ENCODE assay signal across 7 cellular contexts in genomic region chr3:186931487-186932280, GRCh38. TPM values are rescaled to one million over a fixed set of nuclear protein-coding genes. Genes with fewer than 3 reads are reported as not detected.
A peak's percentile ranks its signal among the peaks of the same experiment; 100 is the strongest.
DNase-seq lines count a peak whose midpoint lies in the region; ATAC-seq, FAIRE-seq and TF ChIP-seq lines count a peak whose summit lies in the region.

No MANE protein-coding gene starts in this region.

- H3K27ac Mint-ChIP-seq in T-cell (peak overlapping the region; percentile 97 to 98), astrocyte (ENCODE audit: unreplicated experiment) (peak overlapping the region; percentile 91)

- H3K27me3 Mint-ChIP-seq in T-cell (no peaks in the 10 kb centered on the region), astrocyte (ENCODE audit: low read depth, unreplicated experiment) (peaks cover 13% of the 10 kb centered on the region)

- no peaks in the 10 kb centered on the region for H3K27me3 ChIP-seq in astrocyte (ENCODE audit: insufficient read depth, low read length)
- peaks cover 4% of the 10 kb centered on the region for H3K27me3 ChIP-seq in iPS-18a (ENCODE audit: control insufficient read depth, insufficient read depth, low read length)

- H2AFZ ChIP-seq in astrocyte (ENCODE audit: low read depth, low read length): peak overlapping the region; percentile 94

- H3K4me1 Mint-ChIP-seq in T-cell: peaks cover 44 to 45% (median 45%) of the 10 kb centered on the region in 3 donors
- peaks cover 2% of the 10 kb centered on the region for H3K4me1 Mint-ChIP-seq in astrocyte (ENCODE audit: low read depth, unreplicated experiment)

- H3K36me3 ChIP-seq in astrocyte (ENCODE audit: insufficient read depth, low read length): no peaks in the 10 kb centered on the region
- peaks cover 19% of the 10 kb centered on the region for H3K36me3 ChIP-seq in iPS-18a (ENCODE audit: control insufficient read depth, low read depth, low read length)

- no peak overlapping the region for H3K27ac ChIP-seq in astrocyte (ENCODE audit: low read depth, low read length)
- peak overlapping the region; percentile 56 for H3K27ac ChIP-seq in iPS-18a (ENCODE audit: low read length)

- H3K36me3 Mint-ChIP-seq in T-cell (peaks cover 16% of the 10 kb centered on the region), astrocyte (ENCODE audit: low read depth, unreplicated experiment) (peaks cover 10% of the 10 kb centered on the region)

- no peaks in the 10 kb centered on the region for H3K9me3 Mint-ChIP-seq in T-cell
- H3K9me3 Mint-ChIP-seq in astrocyte (ENCODE audit: unreplicated experiment): no peaks in the 10 kb centered on the region

- H3K9ac ChIP-seq in astrocyte (ENCODE audit: low read length) (peak overlapping the region; percentile 76), iPS-18a (ENCODE audit: low read length) (peak overlapping the region; percentile 88)

- H3K79me2 ChIP-seq in astrocyte (ENCODE audit: insufficient read depth, low read length): no peaks in the 10 kb centered on the region

- CTCF ChIA-PET in T-cell (lab: Charles Lee): interaction anchor here (0.6 to 3.0 kb wide), 13 partner anchors 23 to 233 kb away, joined by 3 to 34 read pairs (median 4); partner anchors contain the start of gene RPL39L (in 1 of the 2)

- FAIRE-seq in astrocyte (lab: Jason Lieb, UNC): no peak

- DNase-seq in T-cell (peak; percentile 46 to 78 (median 67)), astrocyte (ENCODE audit: low read depth) (peak; percentile 41), cortex of kidney (lab: John Stamatoyannopoulos, UW) (no peak)
- DNase-seq in stimulated activated CD4-positive, alpha-beta T cell treated with anti-CD3 and anti-CD28 coated beads, Interleukin-12 subunit alpha, Interleukin-12 subunit beta, amount 100 ng/mL, for 4 hours: peak; percentile 61

- H3K4me2 ChIP-seq in astrocyte (ENCODE audit: low read length): peak overlapping the region; percentile 99

- H3K4me1 ChIP-seq in astrocyte (ENCODE audit: insufficient read depth, low read length): peaks cover 12% of the 10 kb centered on the region
- peaks cover 20% of the 10 kb centered on the region for H3K4me1 ChIP-seq in iPS-18a (ENCODE audit: control insufficient read depth, low read depth, low read length)

- no peak for TF ChIP-seq CTCF in astrocyte (IDR thresholded peaks at IDR 0.05; ENCODE audit: insufficient read depth, low read depth, low read length)

- POLR2A ChIA-PET in T-cell (lab: Charles Lee): interaction anchor here (0.6 to 1.3 kb wide), 5 partner anchors 15 to 208 kb away, joined by 3 to 9 read pairs (median 3); partner anchors contain the start of gene RPL39L (in 1 of the 2)

- H3K4me3 Mint-ChIP-seq in T-cell (peak overlapping the region; percentile 92 to 99 (median 99)), astrocyte (ENCODE audit: unreplicated experiment) (peak overlapping the region; percentile 92)

- H3K4me3 ChIP-seq in astrocyte (ENCODE audit: insufficient read depth, low read depth, low read length) (peak overlapping the region; percentile 82), iPS-18a (ENCODE audit: low read length) (peak overlapping the region; percentile 90)

- ATAC-seq in GM19023 (IDR thresholded peaks at IDR 0.05; ENCODE audit: unreplicated experiment) (peak; percentile 24), HG03354 (IDR thresholded peaks at IDR 0.05; ENCODE audit: poor library complexity, severe bottlenecking, unreplicated experiment) (peak; percentile 33), T-cell (replicated peaks in 1 of 4) (peak; percentile 56 to 66 (median 61))

- no peaks in the 10 kb centered on the region for H4K20me1 ChIP-seq in astrocyte (ENCODE audit: insufficient read depth, low read length)

- H3K9me3 ChIP-seq in astrocyte (ENCODE audit: insufficient read depth, low read depth, low read length) (no peaks in the 10 kb centered on the region), iPS-18a (ENCODE audit: control insufficient read depth, low read depth, low read length) (no peaks in the 10 kb centered on the region)

RNA-seq across cellular contexts. Expression of gene ST6GAL1, which starts 1.4 kb away (rescaled TPM):
- total RNA-seq in T-cell: 100 to 1,000 TPM; 148 to 237 (median 212) TPM
- total RNA-seq in astrocyte: 15.8 and 19.3 TPM in 2 replicates
